20 cellular contexts compared by ENCODE assay signal in the genomic region with DNA sequence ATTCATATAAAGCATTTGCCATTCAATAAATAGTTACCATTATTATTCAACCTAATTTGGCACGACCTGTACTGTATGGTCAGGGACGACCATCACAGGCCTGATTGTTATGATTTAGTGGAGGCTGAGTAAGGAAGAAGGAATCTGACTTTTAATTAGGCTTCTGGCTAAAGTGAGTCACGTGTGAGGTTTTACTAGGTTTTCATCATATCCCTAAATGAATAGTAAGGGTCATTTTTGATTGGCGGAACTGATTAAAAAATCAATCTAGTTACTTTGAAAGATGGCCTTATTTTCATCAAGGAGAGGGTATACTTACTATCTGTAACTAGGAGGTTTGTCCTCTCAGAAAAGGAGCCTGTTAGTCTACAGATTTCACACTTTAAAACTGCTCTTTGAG.
DNase-seq lines count a peak whose midpoint lies in the region; ATAC-seq, FAIRE-seq and TF ChIP-seq lines count a peak whose summit lies in the region.
"Had no signal": no experiment of that assay in that cellular context is flagged by ENCODE, and none has a peak within 500 bp of the region (broad histone marks: within the 10 kb centered on the region; RNA-seq: fewer than 3 reads in every experiment).

No MANE protein-coding gene starts in this region.

- peaks cover 26% of the 10 kb centered on the region for H3K4me1 ChIP-seq in GM23338 (ENCODE audit: insufficient read depth)
- H3K4me1 ChIP-seq: Caco-2, Peyer's patch, right lobe of liver had no signal

- H3K4me3 ChIP-seq in GM23338 = no peak overlapping the region
- H3K4me3 ChIP-seq: lung, Peyer's patch, right lobe of liver had no signal

- no peaks in the 10 kb centered on the region for H3K9me2 ChIP-seq in GM23338 (ENCODE audit: insufficient read depth)

- H3K36me3 ChIP-seq in GM23338 (ENCODE audit: insufficient read depth) = no peaks in the 10 kb centered on the region
- H3K36me3 ChIP-seq: Peyer's patch, right lobe of liver had no signal

- in situ Hi-C loops in SK-MEL-5 (cut with HindIII; ENCODE audit: low pct_unique_long_range_greater_than_20kb, low sequenced_read_pairs) = no loop called here

- H3K27ac ChIP-seq in GM23338 (ENCODE audit: low read depth) = no peak overlapping the region
- H3K27ac ChIP-seq: Peyer's patch, right lobe of liver had no signal

- H3K9me3 Mint-ChIP-seq in GM23338 = peaks cover 13% of the 10 kb centered on the region; the same call in 2 of the 3 replicates

- DNase-seq in GM23338 (ENCODE audit: low spot score) (no peak), SK-MEL-5 (ENCODE audit: low read depth, low spot score) (peak; percentile 4), fibroblast of peridontal ligament (ENCODE audit: extremely low read depth) (peak; percentile 8), urothelium cell line (ENCODE audit: low spot score) (no peak), SKM-1 (lab: John Stamatoyannopoulos, UW; ENCODE audit: unreplicated experiment) (no peak), NCI-H524 (lab: John Stamatoyannopoulos, UW) (no peak)
- DNase-seq: activated CD4-positive, CD25-positive, alpha-beta regulatory T cell treated with anti-CD3 and anti-CD28 coated beads, Interleukin-2, amount 50 U/mL, for 72 hours; Caco-2; effector CD8-positive, alpha-beta T cell; H9; NCI-H187; NCI-H2227 treated with DMSO at 0.1 percent for 48 hours; Peyer's patch; right lobe of liver had no signal

- no peaks in the 10 kb centered on the region for H3F3A ChIP-seq in GM23338 (replicated peaks; ENCODE audit: low read depth)

- ATAC-seq in GM23338 = no peak
- ATAC-seq in GM18519 (IDR thresholded peaks at IDR 0.05; ENCODE audit: low FRiP score, unreplicated experiment) = no peak
- ATAC-seq: right lobe of liver; stimulated activated memory B cell treated with anti-CD40 and anti-IgM and Interleukin-4, amounts not matched to agents 10 μg/mL and 1 μg/mL and 100 μg/mL, for 72 hours had no signal

- no peaks in the 10 kb centered on the region for H3K27me3 ChIP-seq in GM23338 (ENCODE audit: insufficient read depth)
- H3K27me3 ChIP-seq: Peyer's patch, right lobe of liver had no signal

- FAIRE-seq in urothelium cell line (lab: Jason Lieb, UNC) = peak; percentile 72
- FAIRE-seq: islet of Langerhans had no signal

- H4K20me1 ChIP-seq in GM23338 (replicated peaks; ENCODE audit: insufficient read depth) = no peaks in the 10 kb centered on the region

- H3K4me2 ChIP-seq in GM23338 = peak overlapping the region; percentile 31; the same call in 1 of the 2 replicates

- H3K79me2 ChIP-seq in GM23338 (replicated peaks; ENCODE audit: insufficient read depth) = no peaks in the 10 kb centered on the region

- peaks cover 13% of the 10 kb centered on the region for H3K4me1 Mint-ChIP-seq in GM23338
- H3K4me1 Mint-ChIP-seq: central memory CD8-positive, alpha-beta T cell; IgD-negative memory B cell; stimulated activated memory B cell treated with anti-CD40 and anti-IgM and Interleukin-4, amounts not matched to agents 10 μg/mL and 1 μg/mL and 100 μg/mL, for 72 hours had no signal

- H3K27me3 Mint-ChIP-seq in GM23338 (ENCODE audit: insufficient read depth, low read depth, poor library complexity) = no peaks in the 10 kb centered on the region
- H3K27me3 Mint-ChIP-seq: central memory CD8-positive, alpha-beta T cell; IgD-negative memory B cell; stimulated activated memory B cell treated with anti-CD40 and anti-IgM and Interleukin-4, amounts not matched to agents 10 μg/mL and 1 μg/mL and 100 μg/mL, for 72 hours had no signal

- no peak overlapping the region for H3K4me3 Mint-ChIP-seq in GM23338
- H3K4me3 Mint-ChIP-seq: central memory CD8-positive, alpha-beta T cell; H9; IgD-negative memory B cell; stimulated activated memory B cell treated with anti-CD40 and anti-IgM and Interleukin-4, amounts not matched to agents 10 μg/mL and 1 μg/mL and 100 μg/mL, for 72 hours had no signal

- TF ChIP-seq CTCF in GM23338 (conservative IDR thresholded peaks at IDR 0.05; ENCODE audit: low read depth in 2 of 2) = no peak

- H2AFZ ChIP-seq in GM23338 = no peak overlapping the region

- H3K27ac Mint-ChIP-seq in GM23338 = no peak overlapping the region; the same call in 1 of the 2 replicates
- H3K27ac Mint-ChIP-seq: H9; IgD-negative memory B cell; stimulated activated memory B cell treated with anti-CD40 and anti-IgM and Interleukin-4, amounts not matched to agents 10 μg/mL and 1 μg/mL and 100 μg/mL, for 72 hours had no signal

- no peaks in the 10 kb centered on the region; the same call in 2 of the 3 replicates for H3K36me3 Mint-ChIP-seq in GM23338 (ENCODE audit: low read depth)
- H3K36me3 Mint-ChIP-seq: IgD-negative memory B cell; stimulated activated memory B cell treated with anti-CD40 and anti-IgM and Interleukin-4, amounts not matched to agents 10 μg/mL and 1 μg/mL and 100 μg/mL, for 72 hours had no signal

TF ChIP-seq in GM23338, 12 proteins besides CTCF, POLR2A, EP300 and RAD21 (continues in another document):
- TF ChIP-seq NANOG (IDR thresholded peaks at IDR 0.05; ENCODE audit: borderline replicate concordance) (no peak), POLR2AphosphoS5 (IDR thresholded peaks at IDR 0.05; ENCODE audit: low read depth) (no peak), STAT1 (IDR thresholded peaks at IDR 0.05; ENCODE audit: unreplicated experiment) (no peak), JUNB (IDR thresholded peaks at IDR 0.05; ENCODE audit: unreplicated experiment) (no peak), EZH2 (IDR thresholded peaks at IDR 0.05; ENCODE audit: low read depth, unreplicated experiment) (no peak)
- TF ChIP-seq, protein P1, sequence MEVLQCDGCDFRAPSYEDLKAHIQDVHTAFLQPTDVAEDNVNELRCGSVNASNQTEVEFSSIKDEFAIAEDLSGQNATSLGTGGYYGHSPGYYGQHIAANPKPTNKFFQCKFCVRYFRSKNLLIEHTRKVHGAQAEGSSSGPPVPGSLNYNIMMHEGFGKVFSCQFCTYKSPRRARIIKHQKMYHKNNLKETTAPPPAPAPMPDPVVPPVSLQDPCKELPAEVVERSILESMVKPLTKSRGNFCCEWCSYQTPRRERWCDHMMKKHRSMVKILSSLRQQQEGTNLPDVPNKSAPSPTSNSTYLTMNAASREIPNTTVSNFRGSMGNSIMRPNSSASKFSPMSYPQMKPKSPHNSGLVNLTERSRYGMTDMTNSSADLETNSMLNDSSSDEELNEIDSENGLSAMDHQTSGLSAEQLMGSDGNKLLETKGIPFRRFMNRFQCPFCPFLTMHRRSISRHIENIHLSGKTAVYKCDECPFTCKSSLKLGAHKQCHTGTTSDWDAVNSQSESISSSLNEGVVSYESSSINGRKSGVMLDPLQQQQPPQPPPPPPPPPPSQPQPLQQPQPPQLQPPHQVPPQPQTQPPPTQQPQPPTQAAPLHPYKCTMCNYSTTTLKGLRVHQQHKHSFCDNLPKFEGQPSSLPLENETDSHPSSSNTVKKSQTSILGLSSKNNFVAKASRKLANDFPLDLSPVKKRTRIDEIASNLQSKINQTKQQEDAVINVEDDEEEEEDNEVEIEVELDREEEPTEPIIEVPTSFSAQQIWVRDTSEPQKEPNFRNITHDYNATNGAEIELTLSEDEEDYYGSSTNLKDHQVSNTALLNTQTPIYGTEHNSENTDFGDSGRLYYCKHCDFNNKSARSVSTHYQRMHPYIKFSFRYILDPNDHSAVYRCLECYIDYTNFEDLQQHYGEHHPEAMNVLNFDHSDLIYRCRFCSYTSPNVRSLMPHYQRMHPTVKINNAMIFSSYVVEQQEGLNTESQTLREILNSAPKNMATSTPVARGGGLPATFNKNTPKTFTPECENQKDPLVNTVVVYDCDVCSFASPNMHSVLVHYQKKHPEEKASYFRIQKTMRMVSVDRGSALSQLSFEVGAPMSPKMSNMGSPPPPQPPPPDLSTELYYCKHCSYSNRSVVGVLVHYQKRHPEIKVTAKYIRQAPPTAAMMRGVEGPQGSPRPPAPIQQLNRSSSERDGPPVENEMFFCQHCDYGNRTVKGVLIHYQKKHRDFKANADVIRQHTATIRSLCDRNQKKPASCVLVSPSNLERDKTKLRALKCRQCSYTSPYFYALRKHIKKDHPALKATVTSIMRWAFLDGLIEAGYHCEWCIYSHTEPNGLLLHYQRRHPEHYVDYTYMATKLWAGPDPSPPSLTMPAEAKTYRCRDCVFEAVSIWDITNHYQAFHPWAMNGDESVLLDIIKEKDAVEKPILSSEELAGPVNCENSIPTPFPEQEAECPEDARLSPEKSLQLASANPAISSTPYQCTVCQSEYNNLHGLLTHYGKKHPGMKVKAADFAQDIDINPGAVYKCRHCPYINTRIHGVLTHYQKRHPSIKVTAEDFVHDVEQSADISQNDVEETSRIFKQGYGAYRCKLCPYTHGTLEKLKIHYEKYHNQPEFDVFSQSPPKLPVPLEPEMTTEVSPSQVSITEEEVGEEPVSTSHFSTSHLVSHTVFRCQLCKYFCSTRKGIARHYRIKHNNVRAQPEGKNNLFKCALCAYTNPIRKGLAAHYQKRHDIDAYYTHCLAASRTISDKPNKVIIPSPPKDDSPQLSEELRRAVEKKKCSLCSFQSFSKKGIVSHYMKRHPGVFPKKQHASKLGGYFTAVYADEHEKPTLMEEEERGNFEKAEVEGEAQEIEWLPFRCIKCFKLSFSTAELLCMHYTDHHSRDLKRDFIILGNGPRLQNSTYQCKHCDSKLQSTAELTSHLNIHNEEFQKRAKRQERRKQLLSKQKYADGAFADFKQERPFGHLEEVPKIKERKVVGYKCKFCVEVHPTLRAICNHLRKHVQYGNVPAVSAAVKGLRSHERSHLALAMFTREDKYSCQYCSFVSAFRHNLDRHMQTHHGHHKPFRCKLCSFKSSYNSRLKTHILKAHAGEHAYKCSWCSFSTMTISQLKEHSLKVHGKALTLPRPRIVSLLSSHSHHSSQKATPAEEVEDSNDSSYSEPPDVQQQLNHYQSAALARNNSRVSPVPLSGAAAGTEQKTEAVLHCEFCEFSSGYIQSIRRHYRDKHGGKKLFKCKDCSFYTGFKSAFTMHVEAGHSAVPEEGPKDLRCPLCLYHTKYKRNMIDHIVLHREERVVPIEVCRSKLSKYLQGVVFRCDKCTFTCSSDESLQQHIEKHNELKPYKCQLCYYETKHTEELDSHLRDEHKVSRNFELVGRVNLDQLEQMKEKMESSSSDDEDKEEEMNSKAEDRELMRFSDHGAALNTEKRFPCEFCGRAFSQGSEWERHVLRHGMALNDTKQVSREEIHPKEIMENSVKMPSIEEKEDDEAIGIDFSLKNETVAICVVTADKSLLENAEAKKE (CRISPR knock-in tag; IDR thresholded peaks at IDR 0.05) = no peak

Comparison
In these comparisons a context has a peak if more than half of its experiments do, and no peak if none do; other contexts are left out.
1. DNase-seq: peak in SK-MEL-5 (single experiment) and fibroblast of peridontal ligament (single experiment); none in GM23338 (single experiment), urothelium cell line (single experiment), SKM-1 (single experiment) and NCI-H524 (0 of 2).